19 cellular contexts compared by ENCODE assay signal in the genomic region with DNA sequence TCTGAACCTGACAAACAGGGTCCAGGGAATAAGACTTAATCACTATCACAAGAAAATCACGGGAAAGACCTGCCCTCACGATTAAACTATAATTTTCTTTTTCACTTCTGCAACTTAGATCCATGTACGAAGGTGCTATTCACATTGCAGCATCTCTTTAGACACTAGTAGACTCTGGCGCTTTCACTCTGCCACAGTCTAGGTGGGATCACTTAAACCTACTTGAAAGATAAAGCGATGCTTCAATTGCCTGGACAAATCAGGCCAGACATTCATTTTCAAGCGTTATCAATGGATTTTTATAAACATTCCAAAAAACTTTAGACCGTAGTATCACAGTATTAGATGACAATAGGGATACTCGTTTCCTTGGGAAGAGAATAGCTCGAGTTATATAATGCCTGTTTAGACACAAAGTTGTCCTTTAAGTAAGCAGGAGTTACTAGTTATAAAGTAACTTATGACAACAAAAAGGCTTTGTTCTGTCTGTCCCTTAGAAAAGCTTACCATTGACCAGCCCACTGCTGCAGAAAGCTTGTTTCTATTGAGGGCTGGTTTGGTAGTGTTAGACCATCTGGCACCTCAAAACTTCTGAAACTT.
"Had no signal": no experiment of that assay in that cellular context is flagged by ENCODE, and none has a peak within 500 bp of the region (broad histone marks: within the 10 kb centered on the region; RNA-seq: fewer than 3 reads in every experiment).

No MANE protein-coding gene starts in this region.

- H3K27ac ChIP-seq: coronary artery, left lung, thyroid gland had no signal

- H3K27me3 ChIP-seq: left lung, thyroid gland had no signal

- H3K36me3 ChIP-seq: left lung, thyroid gland had no signal

- H3K27ac Mint-ChIP-seq: activated naive CD4-positive, alpha-beta T cell treated with anti-CD3 and anti-CD28 coated beads, Interleukin-2, amount 50 U/mL, for 72 hours; activated T-cell treated with anti-CD3 and anti-CD28 coated beads, Interleukin-2, amount 50 U/mL, for 24 hours; brain had no signal

- FAIRE-seq: keratinocyte had no signal

- H3K4me3 Mint-ChIP-seq: activated T-cell treated with anti-CD3 and anti-CD28 coated beads, Interleukin-2, amount 50 U/mL, for 24 hours; brain; naive thymus-derived CD8-positive, alpha-beta T cell had no signal

- H3K4me3 ChIP-seq: coronary artery, left lung, thyroid gland had no signal

- H3K9me3 Mint-ChIP-seq: brain had no signal

- DNase-seq: activated CD4-positive, alpha-beta T cell treated with anti-CD3 and anti-CD28 coated beads for 1 hour; activated CD4-positive, alpha-beta T cell treated with anti-CD3 and anti-CD28 coated beads, Interleukin-2, amount 50 U/mL, for 48 hours; activated effector memory CD4-positive, alpha-beta T cell treated with Interleukin-2 at 50 U/mL for 16 hours; activated T-cell treated with anti-CD3 and anti-CD28 coated beads, Interleukin-2, amount 50 U/mL, for 24 hours; amniotic stem cell; central memory CD4-positive, alpha-beta T cell; hippocampal formation; left lung; mammary epithelial cell; naive thymus-derived CD8-positive, alpha-beta T cell; stimulated activated CD4-positive, alpha-beta T cell treated with anti-CD3 and anti-CD28 coated beads, Interleukin-1b, Interleukin-23, amount 100 ng/mL, for 48 hours; T-cell; T1000; thyroid gland had no signal

- H3K9me3 ChIP-seq: left lung, thyroid gland had no signal

- ATAC-seq: activated naive CD4-positive, alpha-beta T cell treated with anti-CD3 and anti-CD28 coated beads, Interleukin-2, amount 50 U/mL, for 72 hours; esophagus mucosa; left lung; naive thymus-derived CD8-positive, alpha-beta T cell; T-cell had no signal

- H3K27me3 Mint-ChIP-seq: activated T-cell treated with anti-CD3 and anti-CD28 coated beads, Interleukin-2, amount 50 U/mL, for 24 hours; brain; naive thymus-derived CD8-positive, alpha-beta T cell; T-cell had no signal
